In the genomic region with DNA sequence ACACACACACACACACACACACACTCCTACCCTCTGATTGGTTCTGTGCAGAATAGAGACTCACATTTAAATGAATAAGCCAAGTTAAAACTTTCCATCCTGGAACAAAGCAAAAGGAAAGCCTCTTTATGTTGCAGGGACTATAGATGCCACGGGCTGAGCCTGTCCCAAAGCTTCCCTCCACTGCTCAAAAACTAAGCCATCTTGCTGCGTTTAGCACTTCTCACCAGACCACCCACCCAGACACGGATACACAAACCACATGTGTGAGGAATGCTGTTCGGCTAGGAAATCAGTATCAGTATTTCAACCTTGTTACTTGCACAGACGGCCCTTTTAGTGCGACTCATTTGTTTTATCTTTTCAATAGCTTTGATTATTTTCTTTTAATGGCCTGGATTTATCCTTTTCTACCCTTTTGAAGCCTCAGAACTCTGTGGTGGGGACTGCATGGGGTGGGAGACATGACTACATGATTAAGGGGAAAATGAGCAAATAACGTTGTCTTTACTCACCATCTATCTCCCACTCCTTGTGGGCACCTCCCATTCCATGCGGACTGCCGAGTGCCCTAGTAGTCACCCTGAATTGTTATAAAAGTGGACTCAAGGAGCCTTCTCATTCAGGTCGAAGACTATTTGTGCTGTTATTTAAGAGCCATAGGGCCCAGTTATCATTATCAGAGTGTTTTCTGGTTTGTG, we compare ENCODE assay signal across 23 cellular contexts.
DNase-seq lines count a peak whose midpoint lies in the region; ATAC-seq lines count a peak whose summit lies in the region.
"Had no signal": no experiment of that assay in that cellular context is flagged by ENCODE, and none has a peak within 500 bp of the region (broad histone marks: within the 10 kb centered on the region; RNA-seq: fewer than 3 reads in every experiment).

No MANE protein-coding gene starts in this region.

- peaks cover 6 to 8% of the 10 kb centered on the region in 2 donors for H3K4me1 ChIP-seq in naive thymus-derived CD4-positive, alpha-beta T cell (ENCODE audit: control insufficient read depth in 2 of 2, insufficient read depth in 2 of 2, low read length in 2 of 2)
- H3K4me1 ChIP-seq: colonic mucosa, lower lobe of right lung, transverse colon had no signal

- no peaks in the 10 kb centered on the region for H3K27me3 Mint-ChIP-seq in activated naive CD4-positive, alpha-beta T cell treated with anti-CD3 and anti-CD28 coated beads, Interleukin-2, amount 10 ng/mL, durations not matched to agents 7 days and 5 days
- no peaks in the 10 kb centered on the region for H3K27me3 Mint-ChIP-seq in activated naive CD4-positive, alpha-beta T cell treated with anti-CD3 and anti-CD28 coated beads for 36 hours (ENCODE audit: low read depth)
- no peaks in the 10 kb centered on the region for H3K27me3 Mint-ChIP-seq in naive thymus-derived CD4-positive, alpha-beta T cell
- no peaks in the 10 kb centered on the region for H3K27me3 Mint-ChIP-seq in activated CD4-positive, alpha-beta T cell treated with anti-CD3 and anti-CD28 coated beads, Interleukin-2, amount 10 ng/mL, durations not matched to agents 7 days and 5 days
- H3K27me3 Mint-ChIP-seq: activated CD8-positive, alpha-beta T cell treated with anti-CD3 and anti-CD28 coated beads for 36 hours had no signal

- no peaks in the 10 kb centered on the region for H3K27me3 ChIP-seq in naive thymus-derived CD4-positive, alpha-beta T cell (ENCODE audit: control insufficient read depth in 2 of 2, insufficient read depth in 2 of 2, low read length in 2 of 2)
- H3K27me3 ChIP-seq: colonic mucosa, heart right ventricle, transverse colon had no signal

- H3K27ac ChIP-seq in naive thymus-derived CD4-positive, alpha-beta T cell (ENCODE audit: low read depth, low read length), result no peak overlapping the region
- H3K27ac ChIP-seq: colonic mucosa, heart right ventricle, lower lobe of right lung, transverse colon had no signal

- CTCF ChIA-PET in activated naive CD4-positive, alpha-beta T cell treated with anti-CD3 and anti-CD28 coated beads, Interleukin-2, amount 10 ng/mL, durations not matched to agents 7 days and 5 days (lab: Charles Lee), result no interaction called here
- CTCF ChIA-PET in activated naive CD4-positive, alpha-beta T cell treated with anti-CD3 and anti-CD28 coated beads for 36 hours (lab: Charles Lee), result interaction anchor here (0.6 to 0.7 kb wide), 2 partner anchors 12 to 39 kb away, joined by 4 to 5 read pairs; no protein-coding TSS in a partner anchor
- CTCF ChIA-PET in naive thymus-derived CD4-positive, alpha-beta T cell (lab: Charles Lee), result interaction anchor here (0.6 kb wide), 1 partner anchor 61 kb away, joined by 3 read pairs; no protein-coding TSS in a partner anchor
- CTCF ChIA-PET in activated CD4-positive, alpha-beta T cell treated with anti-CD3 and anti-CD28 coated beads, Interleukin-2, amount 10 ng/mL, durations not matched to agents 7 days and 5 days (lab: Charles Lee), result interaction anchor here (0.7 to 1.1 kb wide), 2 partner anchors 39 to 567 kb away, joined by 3 to 4 read pairs; no protein-coding TSS in a partner anchor

- H3K9me3 Mint-ChIP-seq in activated naive CD4-positive, alpha-beta T cell treated with anti-CD3 and anti-CD28 coated beads, Interleukin-2, amount 10 ng/mL, durations not matched to agents 7 days and 5 days, result peaks cover 7% of the 10 kb centered on the region
- H3K9me3 Mint-ChIP-seq in activated naive CD4-positive, alpha-beta T cell treated with anti-CD3 and anti-CD28 coated beads for 36 hours, result no peaks in the 10 kb centered on the region
- H3K9me3 Mint-ChIP-seq in naive thymus-derived CD4-positive, alpha-beta T cell, result peaks cover 0 to 11% (median 0%) of the 10 kb centered on the region in 11 donors
- peaks cover under 1% of the 10 kb centered on the region for H3K9me3 Mint-ChIP-seq in activated CD4-positive, alpha-beta T cell treated with anti-CD3 and anti-CD28 coated beads, Interleukin-2, amount 10 ng/mL, durations not matched to agents 7 days and 5 days

- no peak overlapping the region for H3K4me3 ChIP-seq in naive thymus-derived CD4-positive, alpha-beta T cell (ENCODE audit: low read length)
- H3K4me3 ChIP-seq: colonic mucosa, heart right ventricle, lower lobe of right lung, transverse colon had no signal

- ATAC-seq in naive thymus-derived CD4-positive, alpha-beta T cell, result peak; percentile 8
- ATAC-seq in GM21360 (IDR thresholded peaks at IDR 0.05; ENCODE audit: unreplicated experiment), result no peak
- ATAC-seq: activated CD8-positive, alpha-beta T cell treated with anti-CD3 and anti-CD28 coated beads for 36 hours; activated naive CD4-positive, alpha-beta T cell treated with anti-CD3 and anti-CD28 coated beads, Interleukin-2, amount 50 U/mL, for 72 hours; heart right ventricle; SK-N-SH treated with all-trans-retinoic acid at 6 μM for 48 hours had no signal

- POLR2A ChIA-PET in naive thymus-derived CD4-positive, alpha-beta T cell (lab: Charles Lee), result interaction anchor here (0.7 to 1.5 kb wide), 3 partner anchors 13 to 18 kb away, joined by 4 to 6 read pairs (median 5); no protein-coding TSS in a partner anchor
- POLR2A ChIA-PET in activated CD4-positive, alpha-beta T cell treated with anti-CD3 and anti-CD28 coated beads, Interleukin-2, amount 10 ng/mL, durations not matched to agents 7 days and 5 days (lab: Charles Lee), result no interaction called here

- H3K4me3 Mint-ChIP-seq in activated naive CD4-positive, alpha-beta T cell treated with anti-CD3 and anti-CD28 coated beads, Interleukin-2, amount 10 ng/mL, durations not matched to agents 7 days and 5 days, result no peak overlapping the region
- H3K4me3 Mint-ChIP-seq in activated naive CD4-positive, alpha-beta T cell treated with anti-CD3 and anti-CD28 coated beads for 36 hours, result no peak overlapping the region
- peak overlapping the region in 1 of 10 donors; percentile 6 for H3K4me3 Mint-ChIP-seq in naive thymus-derived CD4-positive, alpha-beta T cell
- no peak overlapping the region for H3K4me3 Mint-ChIP-seq in activated CD4-positive, alpha-beta T cell treated with anti-CD3 and anti-CD28 coated beads, Interleukin-2, amount 10 ng/mL, durations not matched to agents 7 days and 5 days
- H3K4me3 Mint-ChIP-seq: activated CD8-positive, alpha-beta T cell treated with anti-CD3 and anti-CD28 coated beads for 36 hours; B cell had no signal

- no peak for DNase-seq in activated naive CD4-positive, alpha-beta T cell treated with anti-CD3 and anti-CD28 coated beads, Interleukin-2, amount 10 ng/mL, durations not matched to agents 7 days and 5 days
- no peak for DNase-seq in activated naive CD4-positive, alpha-beta T cell treated with anti-CD3 and anti-CD28 coated beads for 36 hours
- DNase-seq in ecto neural progenitor cell (ENCODE audit: low spot score), result peak; percentile 67
- DNase-seq in naive thymus-derived CD4-positive, alpha-beta T cell, result no peak
- DNase-seq in activated CD4-positive, alpha-beta T cell treated with anti-CD3 and anti-CD28 coated beads, Interleukin-2, amount 10 ng/mL, durations not matched to agents 7 days and 5 days, result no peak
- DNase-seq in NAMALWA (ENCODE audit: low spot score), result no peak
- DNase-seq in stimulated activated CD4-positive, alpha-beta T cell treated with anti-CD3 and anti-CD28 coated beads, Interleukin-12 subunit alpha, Interleukin-12 subunit beta, amount 100 ng/mL, for 4 hours, result no peak
- DNase-seq: 8988T; activated CD4-positive, CD25-positive, alpha-beta regulatory T cell; activated CD8-positive, alpha-beta T cell treated with anti-CD3 and anti-CD28 coated beads for 36 hours; colonic mucosa; COR-L47; heart right ventricle; lower lobe of right lung; NCI-H1417; NCI-H524; stimulated activated naive CD4-positive, alpha-beta T cell treated with Interleukin-2 at 50 U/mL for 16 hours; T-helper 9 cell; transverse colon had no signal

- no peaks in the 10 kb centered on the region for H3K9me3 ChIP-seq in naive thymus-derived CD4-positive, alpha-beta T cell (ENCODE audit: control insufficient read depth in 2 of 3, low read length in 3 of 3)
- H3K9me3 ChIP-seq: colonic mucosa, heart right ventricle, lower lobe of right lung, transverse colon had no signal

- H3K27ac Mint-ChIP-seq in activated naive CD4-positive, alpha-beta T cell treated with anti-CD3 and anti-CD28 coated beads, Interleukin-2, amount 10 ng/mL, durations not matched to agents 7 days and 5 days, result peak overlapping the region; percentile 1
- no peak overlapping the region for H3K27ac Mint-ChIP-seq in activated naive CD4-positive, alpha-beta T cell treated with anti-CD3 and anti-CD28 coated beads for 36 hours
- H3K27ac Mint-ChIP-seq in naive thymus-derived CD4-positive, alpha-beta T cell, result peak overlapping the region in 8 of 9 donors; percentile 14 to 68 (median 53)
- no peak overlapping the region for H3K27ac Mint-ChIP-seq in activated CD4-positive, alpha-beta T cell treated with anti-CD3 and anti-CD28 coated beads, Interleukin-2, amount 10 ng/mL, durations not matched to agents 7 days and 5 days
- H3K27ac Mint-ChIP-seq: activated CD8-positive, alpha-beta T cell treated with anti-CD3 and anti-CD28 coated beads for 36 hours; activated naive CD4-positive, alpha-beta T cell treated with anti-CD3 and anti-CD28 coated beads, Interleukin-2, amount 50 U/mL, for 72 hours; B cell had no signal

- H3K36me3 ChIP-seq in naive thymus-derived CD4-positive, alpha-beta T cell (ENCODE audit: control insufficient read depth in 2 of 3, insufficient read depth in 3 of 3, low read length in 3 of 3), result no peaks in the 10 kb centered on the region
- H3K36me3 ChIP-seq: colonic mucosa, lower lobe of right lung, transverse colon had no signal

- intact Hi-C loops in activated naive CD4-positive, alpha-beta T cell treated with anti-CD3 and anti-CD28 coated beads for 36 hours (cut with micrococcal nuclease), result no loop called here
- intact Hi-C loops in naive thymus-derived CD4-positive, alpha-beta T cell (cut with micrococcal nuclease), result loop anchor here in 1 of 2 donors (5.0 kb wide), 1 partner anchor 413 kb away; no protein-coding TSS in a partner anchor

- H3K36me3 Mint-ChIP-seq in activated naive CD4-positive, alpha-beta T cell treated with anti-CD3 and anti-CD28 coated beads, Interleukin-2, amount 10 ng/mL, durations not matched to agents 7 days and 5 days, result peaks cover 56% of the 10 kb centered on the region
- no peaks in the 10 kb centered on the region for H3K36me3 Mint-ChIP-seq in activated naive CD4-positive, alpha-beta T cell treated with anti-CD3 and anti-CD28 coated beads for 36 hours (ENCODE audit: low read depth)
- H3K36me3 Mint-ChIP-seq in naive thymus-derived CD4-positive, alpha-beta T cell, result peaks cover 0 to 35% (median 7%) of the 10 kb centered on the region in 5 donors
- peaks cover 40% of the 10 kb centered on the region for H3K36me3 Mint-ChIP-seq in activated CD4-positive, alpha-beta T cell treated with anti-CD3 and anti-CD28 coated beads, Interleukin-2, amount 10 ng/mL, durations not matched to agents 7 days and 5 days (ENCODE audit: low read depth)
- H3K36me3 Mint-ChIP-seq: activated naive CD4-positive, alpha-beta T cell treated with anti-CD3 and anti-CD28 coated beads, Interleukin-2, amount 50 U/mL, for 72 hours had no signal

- H3K4me1 Mint-ChIP-seq in activated naive CD4-positive, alpha-beta T cell treated with anti-CD3 and anti-CD28 coated beads, Interleukin-2, amount 10 ng/mL, durations not matched to agents 7 days and 5 days, result peaks cover 55% of the 10 kb centered on the region
- peaks cover 25% of the 10 kb centered on the region for H3K4me1 Mint-ChIP-seq in activated naive CD4-positive, alpha-beta T cell treated with anti-CD3 and anti-CD28 coated beads for 36 hours (ENCODE audit: low read depth)
- H3K4me1 Mint-ChIP-seq in naive thymus-derived CD4-positive, alpha-beta T cell, result peaks cover 4 to 66% (median 49%) of the 10 kb centered on the region in 7 donors
- H3K4me1 Mint-ChIP-seq in activated CD4-positive, alpha-beta T cell treated with anti-CD3 and anti-CD28 coated beads, Interleukin-2, amount 10 ng/mL, durations not matched to agents 7 days and 5 days, result peaks cover 27% of the 10 kb centered on the region
- H3K4me1 Mint-ChIP-seq: B cell had no signal

Comparison
In these comparisons a context has a peak if more than half of its experiments do, and no peak if none do; other contexts are left out.
1. H3K27ac Mint-ChIP-seq: peak in activated naive CD4-positive, alpha-beta T cell treated with anti-CD3 and anti-CD28 coated beads, Interleukin-2, amount 10 ng/mL, durations not matched to agents 7 days and 5 days (single experiment) and naive thymus-derived CD4-positive, alpha-beta T cell (8 of 9); none in activated naive CD4-positive, alpha-beta T cell treated with anti-CD3 and anti-CD28 coated beads for 36 hours (single experiment) and activated CD4-positive, alpha-beta T cell treated with anti-CD3 and anti-CD28 coated beads, Interleukin-2, amount 10 ng/mL, durations not matched to agents 7 days and 5 days (single experiment).